8 cellular contexts compared by ENCODE assay signal in the genomic region with DNA sequence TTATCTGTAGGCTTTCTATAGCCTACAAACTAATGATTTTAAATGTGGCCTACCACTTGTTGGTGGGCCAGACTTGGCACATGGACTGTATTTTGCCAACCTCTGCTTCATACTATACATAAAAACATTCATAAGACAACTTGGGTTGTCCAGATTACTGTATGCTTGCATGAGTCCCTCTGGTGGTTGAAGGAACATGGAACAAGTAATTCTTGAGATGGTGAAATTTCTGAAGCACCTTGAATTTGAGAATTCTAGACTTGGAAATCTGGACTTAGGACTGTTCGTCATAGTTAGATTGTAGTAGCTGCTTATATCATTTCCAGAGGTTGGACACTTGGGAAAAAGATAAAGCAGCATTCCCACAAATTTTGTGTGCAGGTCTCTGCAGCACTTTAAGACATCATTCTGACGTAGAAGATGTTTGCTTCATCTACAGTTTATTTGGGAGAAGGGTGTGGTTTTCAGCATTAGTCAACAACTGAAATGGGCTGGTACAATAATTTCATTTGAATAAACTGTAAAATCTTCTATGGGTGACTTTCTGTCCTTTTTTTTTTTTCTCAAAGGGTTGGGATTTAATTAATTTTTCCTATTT. TPM values are rescaled to one million over a fixed set of nuclear protein-coding genes. Genes with fewer than 3 reads are reported as not detected.
DNase-seq lines count a peak whose midpoint lies in the region; ATAC-seq and TF ChIP-seq lines count a peak whose summit lies in the region.

No MANE protein-coding gene starts in this region.

- no peaks in the 10 kb centered on the region for H3K36me3 ChIP-seq in CD4-positive, alpha-beta memory T cell (ENCODE audit: insufficient read depth, low read length)
- H3K36me3 ChIP-seq in adrenal gland (replicated peaks in 1 of 2), result no peaks in the 10 kb centered on the region
- no peaks in the 10 kb centered on the region for H3K36me3 ChIP-seq in lower lobe of right lung
- H3K36me3 ChIP-seq in tibial artery, result no peaks in the 10 kb centered on the region

- 86 to 90% (median 89%) methylated on average over 2 of the region's 2 CpGs for WGBS in adrenal gland, 4 donors

- no peaks in the 10 kb centered on the region for H3K27me3 ChIP-seq in CD4-positive, alpha-beta memory T cell (ENCODE audit: insufficient read depth, low read length)
- no peaks in the 10 kb centered on the region for H3K27me3 ChIP-seq in adrenal gland
- H3K27me3 ChIP-seq in lower lobe of right lung (ENCODE audit: low read depth), result no peaks in the 10 kb centered on the region
- H3K27me3 ChIP-seq in tibial artery, result no peaks in the 10 kb centered on the region

- H3K9me3 ChIP-seq in CD4-positive, alpha-beta memory T cell (ENCODE audit: control insufficient read depth in 1 of 2, low read length in 2 of 2), result no peaks in the 10 kb centered on the region
- no peaks in the 10 kb centered on the region for H3K9me3 ChIP-seq in adrenal gland (replicated peaks in 1 of 3)
- no peaks in the 10 kb centered on the region for H3K9me3 ChIP-seq in lower lobe of right lung
- H3K9me3 ChIP-seq in tibial artery, result peaks cover 0 to 5% (median 0%) of the 10 kb centered on the region in 3 donors

- peaks cover 52 to 96% (median 79%) of the 10 kb centered on the region in 4 donors for H3K4me1 Mint-ChIP-seq in CD4-positive, alpha-beta memory T cell

- H3K4me3 ChIP-seq in CD4-positive, alpha-beta memory T cell (ENCODE audit: low read length in 2 of 2), result no peak overlapping the region
- no peak overlapping the region for H3K4me3 ChIP-seq in adrenal gland
- no peak overlapping the region for H3K4me3 ChIP-seq in lower lobe of right lung
- H3K4me3 ChIP-seq in tibial artery, result no peak overlapping the region

- peak in 4 of 5 donors; percentile 30 to 41 (median 33) for DNase-seq in CD4-positive, alpha-beta memory T cell
- DNase-seq in HT-29 (ENCODE audit: low spot score) (peak; percentile 42), adrenal gland (no peak), lower lobe of right lung (no peak), caudate nucleus (lab: John Stamatoyannopoulos, UW) (no peak), tibial artery (no peak)

- CTCF ChIA-PET in CD4-positive, alpha-beta memory T cell (lab: Charles Lee; ENCODE audit: partially characterized antibody), result interaction anchor here (1.1 to 4.5 kb wide), 6 partner anchors 12 to 112 kb away, joined by 3 to 35 read pairs (median 6); no protein-coding TSS in a partner anchor

- POLR2A ChIA-PET in CD4-positive, alpha-beta memory T cell (lab: Charles Lee; ENCODE audit: partially characterized antibody), result interaction anchor here (1.5 kb wide), 1 partner anchor 29 kb away, joined by 5 read pairs; no protein-coding TSS in a partner anchor

- peaks cover 95% of the 10 kb centered on the region for H3K4me1 ChIP-seq in CD4-positive, alpha-beta memory T cell (ENCODE audit: insufficient read depth, low read length)
- H3K4me1 ChIP-seq in adrenal gland (replicated peaks in 1 of 2), result peaks cover 0 to 18% of the 10 kb centered on the region in 2 donors
- peaks cover 54% of the 10 kb centered on the region for H3K4me1 ChIP-seq in lower lobe of right lung
- H3K4me1 ChIP-seq in tibial artery, result peaks cover 0 to 5% (median 1%) of the 10 kb centered on the region in 4 donors

- H3K27ac Mint-ChIP-seq in CD4-positive, alpha-beta memory T cell, result peak overlapping the region in 2 of 7 donors; percentile 62

- TF ChIP-seq CTCF in adrenal gland (IDR thresholded peaks at IDR 0.05), result peak in 4 of 6 experiments; percentile 31 to 38 (median 35)
- peak; percentile 59 for TF ChIP-seq CTCF in lower lobe of right lung (IDR thresholded peaks at IDR 0.05)
- TF ChIP-seq CTCF in tibial artery (IDR thresholded peaks at IDR 0.05), result peak in 1 of 2 experiments; percentile 12

- H3K4me3 Mint-ChIP-seq in CD4-positive, alpha-beta memory T cell, result peak overlapping the region in 4 of 8 donors; percentile 30 to 78 (median 50)

- intact Hi-C loops in CD4-positive, alpha-beta memory T cell (cut with micrococcal nuclease), result loop anchor here (1.0 to 10.0 kb wide), 2 partner anchors 31 to 52 kb away; a partner anchor contains a TSS
- intact Hi-C loops in adrenal gland (cut with DNase I), result no loop called here
- intact Hi-C loops in lower lobe of right lung (cut with DNase I), result no loop called here
- intact Hi-C loops in tibial artery (cut with DNase I; ENCODE audit: low total_unique reads), result no loop called here

- H3K27ac ChIP-seq in CD4-positive, alpha-beta memory T cell (ENCODE audit: low read depth, low read length), result no peak overlapping the region
- H3K27ac ChIP-seq in adrenal gland, result no peak overlapping the region
- H3K27ac ChIP-seq in lower lobe of right lung, result no peak overlapping the region
- no peak overlapping the region for H3K27ac ChIP-seq in caudate nucleus (ENCODE audit: low read depth, low read length)
- H3K27ac ChIP-seq in tibial artery, result no peak overlapping the region

- ATAC-seq in lower lobe of right lung, result peak in 1 of 2 donors; percentile 70
- no peak for ATAC-seq in HG03196 (IDR thresholded peaks at IDR 0.05; ENCODE audit: unreplicated experiment)
- ATAC-seq in GM18520 (IDR thresholded peaks at IDR 0.05; ENCODE audit: unreplicated experiment), result no peak

- no peak for TF ChIP-seq POLR2A in adrenal gland (IDR thresholded peaks at IDR 0.05)

- H3K27me3 Mint-ChIP-seq in CD4-positive, alpha-beta memory T cell, result no peaks in the 10 kb centered on the region

- H3K36me3 Mint-ChIP-seq in CD4-positive, alpha-beta memory T cell, result peaks cover 11 to 12% of the 10 kb centered on the region in 2 donors

- peaks cover 0 to 6% (median 1%) of the 10 kb centered on the region in 8 donors for H3K9me3 Mint-ChIP-seq in CD4-positive, alpha-beta memory T cell

RNA-seq across cellular contexts. Expression of a gene that starts 31.2 kb away (rescaled TPM):
- total RNA-seq in CD4-positive, alpha-beta memory T cell, result 100 to 1,000 TPM; 127 to 134 TPM
- polyA plus RNA-seq in CD4-positive, alpha-beta memory T cell, result 10 to 100 TPM; 76.5 to 94.9 TPM
- 20.4 and 20.8 TPM in 2 replicates for total RNA-seq in HT-29 (2014; rRNA removed; shearing (Covaris generic))
- 10 to 100 TPM; 26.6 to 81.2 (median 37.7) TPM for total RNA-seq in adrenal gland
- 10 to 100 TPM in 2 of 3 donors, 1 to 10 TPM in 1; 6.6 to 20.3 (median 11.6) TPM for polyA plus RNA-seq in adrenal gland
- total RNA-seq in lower lobe of right lung, result 61.6 TPM

Comparison
In these comparisons a context has a peak if more than half of its experiments do, and no peak if none do; other contexts are left out.
1. DNase-seq: peak in CD4-positive, alpha-beta memory T cell (4 of 5) and HT-29 (single experiment); none in adrenal gland (0 of 7), lower lobe of right lung (single experiment), caudate nucleus (0 of 61) and tibial artery (0 of 2).